9 cellular contexts compared by ENCODE assay signal in genomic region chr13:47999973-48000372, GRCh38. TPM values are rescaled to one million over a fixed set of nuclear protein-coding genes. Genes with fewer than 3 reads are reported as not detected.
A peak's percentile ranks its signal among the peaks of the same experiment; 100 is the strongest.
DNase-seq lines count a peak whose midpoint lies in the region; ATAC-seq and FAIRE-seq lines count a peak whose summit lies in the region.
"Had no signal": no experiment of that assay in that cellular context is flagged by ENCODE, and none has a peak within 500 bp of the region (broad histone marks: within the 10 kb centered on the region; RNA-seq: fewer than 3 reads in every experiment).

No MANE protein-coding gene starts in this region.

- no peaks in the 10 kb centered on the region for H3K27me3 Mint-ChIP-seq in activated CD4-positive, alpha-beta T cell treated with anti-CD3 and anti-CD28 coated beads for 36 hours
- H3K27me3 Mint-ChIP-seq in activated T-helper 2 cell treated with anti-CD3 and anti-CD28 coated beads, Interferon-gamma antibody, Interleukin-2, Interleukin-4, amounts not matched to agents 10 μg/mL and 5 μg/mL and 100 μg/mL, durations not matched to agents 14 hours and 24 hours and 36 hours (ENCODE audit: low read depth) = no peaks in the 10 kb centered on the region

- H3K9me3 ChIP-seq in iPS-20b (ENCODE audit: insufficient read depth, low read depth, low read length) (no peaks in the 10 kb centered on the region), subcutaneous abdominal adipose tissue (ENCODE audit: control insufficient read depth in 5 of 5, low read length in 5 of 5) (no peaks in the 10 kb centered on the region)

- H3K27me3 ChIP-seq in iPS-20b (ENCODE audit: insufficient read depth, low read length) (no peaks in the 10 kb centered on the region), subcutaneous abdominal adipose tissue (ENCODE audit: control insufficient read depth in 5 of 5, insufficient read depth in 4 of 5, low read length in 5 of 5) (no peaks in the 10 kb centered on the region)

- peak overlapping the region; percentile 89 for H3K4me3 ChIP-seq in iPS-20b (ENCODE audit: low read length)
- H3K4me3 ChIP-seq in subcutaneous abdominal adipose tissue (ENCODE audit: low read depth in 1 of 5, low read length in 5 of 5) = peak overlapping the region; percentile 88 to 100 (median 97)

- no peak for ATAC-seq in activated CD4-positive, alpha-beta T cell treated with anti-CD3 and anti-CD28 coated beads for 36 hours
- ATAC-seq in GM19463 (IDR thresholded peaks at IDR 0.05; ENCODE audit: unreplicated experiment) (no peak), HG02973 (IDR thresholded peaks at IDR 0.05; ENCODE audit: unreplicated experiment) (no peak)

- H3K36me3 ChIP-seq in iPS-20b (ENCODE audit: insufficient read depth, low read depth, low read length) (peaks cover 17% of the 10 kb centered on the region; the same call in 1 of the 2 replicates), subcutaneous abdominal adipose tissue (ENCODE audit: control insufficient read depth in 5 of 5, insufficient read depth in 5 of 5, low read length in 5 of 5) (peaks cover 0 to 2% (median 0%) of the 10 kb centered on the region in 5 donors)

- no peak overlapping the region for H3K27ac Mint-ChIP-seq in activated CD4-positive, alpha-beta T cell treated with anti-CD3 and anti-CD28 coated beads for 36 hours
- H3K27ac Mint-ChIP-seq in activated T-helper 2 cell treated with anti-CD3 and anti-CD28 coated beads, Interferon-gamma antibody, Interleukin-2, Interleukin-4, amounts not matched to agents 10 μg/mL and 5 μg/mL and 100 μg/mL, durations not matched to agents 14 hours and 24 hours and 36 hours = no peak overlapping the region

- FAIRE-seq in urothelium cell line (lab: Jason Lieb, UNC) = no peak

- CTCF ChIA-PET in activated CD4-positive, alpha-beta T cell treated with anti-CD3 and anti-CD28 coated beads for 36 hours (lab: Charles Lee) = interaction anchor here (0.7 kb wide), 2 partner anchors 95 to 238 kb away, joined by 3 read pairs; no protein-coding TSS in a partner anchor

- peaks cover 7% of the 10 kb centered on the region for H3K4me1 ChIP-seq in iPS-20b (ENCODE audit: insufficient read depth, low read length)
- peaks cover 3 to 45% (median 36%) of the 10 kb centered on the region in 5 donors for H3K4me1 ChIP-seq in subcutaneous abdominal adipose tissue (ENCODE audit: control insufficient read depth in 5 of 5, insufficient read depth in 5 of 5, low read length in 5 of 5)

- peaks cover 31% of the 10 kb centered on the region for H3K4me1 Mint-ChIP-seq in activated CD4-positive, alpha-beta T cell treated with anti-CD3 and anti-CD28 coated beads for 36 hours
- H3K4me1 Mint-ChIP-seq in activated T-helper 2 cell treated with anti-CD3 and anti-CD28 coated beads, Interferon-gamma antibody, Interleukin-2, Interleukin-4, amounts not matched to agents 10 μg/mL and 5 μg/mL and 100 μg/mL, durations not matched to agents 14 hours and 24 hours and 36 hours (ENCODE audit: low read depth) = peaks cover 23% of the 10 kb centered on the region

- no peak for DNase-seq in activated CD4-positive, alpha-beta T cell treated with anti-CD3 and anti-CD28 coated beads for 36 hours
- no peak for DNase-seq in activated CD4-positive, alpha-beta T cell treated with anti-CD3 and anti-CD28 coated beads for 48 hours
- DNase-seq in activated T-helper 2 cell treated with anti-CD3 and anti-CD28 coated beads, Interferon-gamma antibody, Interleukin-2, Interleukin-4, amounts not matched to agents 10 μg/mL and 5 μg/mL and 100 μg/mL, durations not matched to agents 14 hours and 24 hours and 36 hours (ENCODE audit: low spot score) = no peak
- DNase-seq in urothelium cell line (ENCODE audit: low spot score) = no peak
- DNase-seq: AML-193 had no signal

- no peaks in the 10 kb centered on the region for H3K9me3 Mint-ChIP-seq in activated CD4-positive, alpha-beta T cell treated with anti-CD3 and anti-CD28 coated beads for 36 hours (ENCODE audit: low read depth)
- no peaks in the 10 kb centered on the region for H3K9me3 Mint-ChIP-seq in activated T-helper 2 cell treated with anti-CD3 and anti-CD28 coated beads, Interferon-gamma antibody, Interleukin-2, Interleukin-4, amounts not matched to agents 10 μg/mL and 5 μg/mL and 100 μg/mL, durations not matched to agents 14 hours and 24 hours and 36 hours

- H3K27ac ChIP-seq in iPS-20b (ENCODE audit: low read length) = no peak overlapping the region
- H3K27ac ChIP-seq in subcutaneous abdominal adipose tissue (ENCODE audit: low read depth, low read length) = peak overlapping the region; percentile 86

- H3K4me3 Mint-ChIP-seq in activated CD4-positive, alpha-beta T cell treated with anti-CD3 and anti-CD28 coated beads for 36 hours = peak overlapping the region; percentile 85
- H3K4me3 Mint-ChIP-seq in activated T-helper 2 cell treated with anti-CD3 and anti-CD28 coated beads, Interferon-gamma antibody, Interleukin-2, Interleukin-4, amounts not matched to agents 10 μg/mL and 5 μg/mL and 100 μg/mL, durations not matched to agents 14 hours and 24 hours and 36 hours (ENCODE audit: low read depth) = peak overlapping the region; percentile 96

- H3K9ac ChIP-seq in iPS-20b (ENCODE audit: low read depth, low read length) (peak overlapping the region; percentile 92; the same call in 1 of the 2 replicates), subcutaneous abdominal adipose tissue (ENCODE audit: low read length in 5 of 5) (peak overlapping the region; percentile 58 to 100 (median 97))

- intact Hi-C loops in activated CD4-positive, alpha-beta T cell treated with anti-CD3 and anti-CD28 coated beads for 36 hours (cut with DNase I, micrococcal nuclease) = no loop called here
- intact Hi-C loops in activated T-helper 2 cell treated with anti-CD3 and anti-CD28 coated beads, Interferon-gamma antibody, Interleukin-2, Interleukin-4, amounts not matched to agents 10 μg/mL and 5 μg/mL and 100 μg/mL, durations not matched to agents 14 hours and 24 hours and 36 hours (cut with micrococcal nuclease) = no loop called here

- POLR2A ChIA-PET in activated CD4-positive, alpha-beta T cell treated with anti-CD3 and anti-CD28 coated beads for 36 hours (lab: Charles Lee) = interaction anchor here (0.6 kb wide), 1 partner anchor 597 kb away, joined by 4 read pairs; no protein-coding TSS in a partner anchor

- peaks cover 5% of the 10 kb centered on the region for H3K36me3 Mint-ChIP-seq in activated CD4-positive, alpha-beta T cell treated with anti-CD3 and anti-CD28 coated beads for 36 hours (ENCODE audit: low read depth)
- H3K36me3 Mint-ChIP-seq in activated T-helper 2 cell treated with anti-CD3 and anti-CD28 coated beads, Interferon-gamma antibody, Interleukin-2, Interleukin-4, amounts not matched to agents 10 μg/mL and 5 μg/mL and 100 μg/mL, durations not matched to agents 14 hours and 24 hours and 36 hours (ENCODE audit: low read depth) = peaks cover 19% of the 10 kb centered on the region

RNA-seq across cellular contexts. Expression of gene SUCLA2, which starts 1.1 kb away (rescaled TPM):
- total RNA-seq in activated CD4-positive, alpha-beta T cell treated with anti-CD3 and anti-CD28 coated beads for 36 hours = 10 to 100 TPM; 34.9 to 44.6 TPM
- total RNA-seq in activated T-helper 2 cell treated with anti-CD3 and anti-CD28 coated beads, Interferon-gamma antibody, Interleukin-2, Interleukin-4, amounts not matched to agents 10 μg/mL and 5 μg/mL and 100 μg/mL, durations not matched to agents 14 hours and 24 hours and 36 hours = 42.0 and 43.7 TPM in 2 replicates

RNA-seq across cellular contexts. Expression of gene NUDT15, which starts 37.6 kb away (rescaled TPM):
- 10 to 100 TPM; 12.3 to 18.2 TPM for total RNA-seq in activated CD4-positive, alpha-beta T cell treated with anti-CD3 and anti-CD28 coated beads for 36 hours
- 12.2 and 15.9 TPM in 2 replicates for total RNA-seq in activated T-helper 2 cell treated with anti-CD3 and anti-CD28 coated beads, Interferon-gamma antibody, Interleukin-2, Interleukin-4, amounts not matched to agents 10 μg/mL and 5 μg/mL and 100 μg/mL, durations not matched to agents 14 hours and 24 hours and 36 hours
